ENCODE assay signal across 18 cellular contexts in genomic region chr17:2309338-2310143, GRCh38. TPM values are rescaled to one million over a fixed set of nuclear protein-coding genes. Genes with fewer than 3 reads are reported as not detected.
DNase-seq lines count a peak whose midpoint lies in the region; ATAC-seq, FAIRE-seq and TF ChIP-seq lines count a peak whose summit lies in the region.
"Had no signal": no experiment of that assay in that cellular context is flagged by ENCODE, and none has a peak within 500 bp of the region (broad histone marks: within the 10 kb centered on the region; RNA-seq: fewer than 3 reads in every experiment).

No MANE protein-coding gene starts in this region.

- H3K9ac ChIP-seq in SK-N-MC (ENCODE audit: insufficient read length): no peak overlapping the region

- H3K27ac ChIP-seq in SK-N-MC: peak overlapping the region; percentile 50; the same call in 1 of the 2 replicates
- H3K27ac ChIP-seq in pancreas: peak overlapping the region in 3 of 4 donors; percentile 30 to 65 (median 53)
- no peak overlapping the region for H3K27ac ChIP-seq in naive thymus-derived CD4-positive, alpha-beta T cell (ENCODE audit: low read depth, low read length)

- H3K27me3 ChIP-seq in pancreas: no peaks in the 10 kb centered on the region
- no peaks in the 10 kb centered on the region for H3K27me3 ChIP-seq in naive thymus-derived CD4-positive, alpha-beta T cell (ENCODE audit: control insufficient read depth in 2 of 2, insufficient read depth in 2 of 2, low read length in 2 of 2)

- POLR2A ChIA-PET in naive thymus-derived CD4-positive, alpha-beta T cell (lab: Charles Lee): no interaction called here

- 22 to 32% methylated on average over 6 of the region's 6 CpGs for WGBS in pancreas, 2 donors

- no peak for DNase-seq in activated T-cell treated with anti-CD3 and anti-CD28 coated beads, Interleukin-2, amount 50 U/mL, for 72 hours
- no peak for DNase-seq in activated T-cell treated with anti-CD3 and anti-CD28 coated beads, Interleukin-2, amount 50 U/mL, for 48 hours
- DNase-seq in SK-N-MC (ENCODE audit: low read depth, low spot score) (no peak), fibroblast of peridontal ligament (ENCODE audit: extremely low read depth) (peak; percentile 40), pancreas (peak in 4 of 6 donors; percentile 45 to 76 (median 65)), NCI-H146 treated with DMSO at 0.1 percent for 48 hours (lab: John Stamatoyannopoulos, UW; ENCODE audit: unreplicated experiment) (no peak), mucosa of gallbladder (ENCODE audit: low spot score) (no peak)
- no peak for DNase-seq in naive thymus-derived CD4-positive, alpha-beta T cell
- DNase-seq: activated CD8-positive, alpha-beta T cell treated with anti-CD3 and anti-CD28 coated beads, Interleukin-2, amount 10 ng/mL, durations not matched to agents 7 days and 5 days; activated naive CD8-positive, alpha-beta T cell treated with anti-CD3 and anti-CD28 coated beads, Interleukin-2, amount 50 U/mL, for 24 hours; C1 segment of cervical spinal cord; glutamatergic neuron; NCI-H1436 treated with DMSO at 0.1 percent for 48 hours; trophoblast cell had no signal

- H3K4me3 Mint-ChIP-seq in activated T-cell treated with anti-CD3 and anti-CD28 coated beads, Interleukin-2, amount 50 U/mL, for 72 hours: no peak overlapping the region
- H3K4me3 Mint-ChIP-seq in naive thymus-derived CD4-positive, alpha-beta T cell: no peak overlapping the region
- H3K4me3 Mint-ChIP-seq: activated CD8-positive, alpha-beta T cell treated with anti-CD3 and anti-CD28 coated beads, Interleukin-2, amount 10 ng/mL, durations not matched to agents 7 days and 5 days; activated naive CD8-positive, alpha-beta T cell treated with anti-CD3 and anti-CD28 coated beads, Interleukin-2, amount 50 U/mL, for 24 hours; stimulated activated memory B cell treated with anti-CD40 and anti-IgM and Interleukin-4, amounts not matched to agents 10 μg/mL and 1 μg/mL and 100 μg/mL, for 72 hours had no signal

- intact Hi-C loops in pancreas (cut with DNase I): no loop called here
- intact Hi-C loops in naive thymus-derived CD4-positive, alpha-beta T cell (cut with micrococcal nuclease): loop anchor here in 1 of 2 donors (10.0 kb wide), 1 partner anchor 665 kb away; the partner anchor contains the start of genes RILP and SCARF1

- FAIRE-seq in pancreas (lab: Jason Lieb, UNC): no peak
- FAIRE-seq: endometrium had no signal

- no peaks in the 10 kb centered on the region for H3K9me3 Mint-ChIP-seq in activated T-cell treated with anti-CD3 and anti-CD28 coated beads, Interleukin-2, amount 50 U/mL, for 72 hours
- no peaks in the 10 kb centered on the region for H3K9me3 Mint-ChIP-seq in naive thymus-derived CD4-positive, alpha-beta T cell
- H3K9me3 Mint-ChIP-seq: activated naive CD8-positive, alpha-beta T cell treated with anti-CD3 and anti-CD28 coated beads, Interleukin-2, amount 50 U/mL, for 24 hours; activated T-helper 2 cell treated with anti-CD3 and anti-CD28 coated beads, Interferon-gamma antibody, Interleukin-2, Interleukin-4, amounts not matched to agents 10 μg/mL and 5 μg/mL and 100 μg/mL, durations not matched to agents 14 hours and 24 hours and 36 hours; stimulated activated memory B cell treated with anti-CD40 and anti-IgM and Interleukin-4, amounts not matched to agents 10 μg/mL and 1 μg/mL and 100 μg/mL, for 72 hours had no signal

- H3K36me3 Mint-ChIP-seq in activated T-cell treated with anti-CD3 and anti-CD28 coated beads, Interleukin-2, amount 50 U/mL, for 72 hours (ENCODE audit: insufficient read depth in 2 of 2): peaks cover 2 to 9% of the 10 kb centered on the region in 2 donors
- H3K36me3 Mint-ChIP-seq in naive thymus-derived CD4-positive, alpha-beta T cell: peaks cover 0 to 15% (median 0%) of the 10 kb centered on the region in 5 donors
- H3K36me3 Mint-ChIP-seq: stimulated activated memory B cell treated with anti-CD40 and anti-IgM and Interleukin-4, amounts not matched to agents 10 μg/mL and 1 μg/mL and 100 μg/mL, for 72 hours had no signal

- peaks cover 27% of the 10 kb centered on the region for H3K4me1 Mint-ChIP-seq in activated T-cell treated with anti-CD3 and anti-CD28 coated beads, Interleukin-2, amount 50 U/mL, for 72 hours (ENCODE audit: low read depth)
- peaks cover 16 to 25% (median 22%) of the 10 kb centered on the region in 7 donors for H3K4me1 Mint-ChIP-seq in naive thymus-derived CD4-positive, alpha-beta T cell

- H3K36me3 ChIP-seq in SK-N-MC (ENCODE audit: insufficient read depth, low read length) (no peaks in the 10 kb centered on the region), pancreas (no peaks in the 10 kb centered on the region)
- H3K36me3 ChIP-seq in naive thymus-derived CD4-positive, alpha-beta T cell (ENCODE audit: control insufficient read depth in 2 of 3, insufficient read depth in 3 of 3, low read length in 3 of 3): no peaks in the 10 kb centered on the region
- H3K36me3 ChIP-seq: HAP-1 had no signal

- TF ChIP-seq CTCF in pancreas (IDR thresholded peaks at IDR 0.05): no peak

- peak overlapping the region; percentile 71 for H3K27ac Mint-ChIP-seq in activated T-cell treated with anti-CD3 and anti-CD28 coated beads, Interleukin-2, amount 50 U/mL, for 72 hours
- no peak overlapping the region for H3K27ac Mint-ChIP-seq in naive thymus-derived CD4-positive, alpha-beta T cell
- H3K27ac Mint-ChIP-seq: activated CD8-positive, alpha-beta T cell treated with anti-CD3 and anti-CD28 coated beads, Interleukin-2, amount 10 ng/mL, durations not matched to agents 7 days and 5 days; activated naive CD8-positive, alpha-beta T cell treated with anti-CD3 and anti-CD28 coated beads, Interleukin-2, amount 50 U/mL, for 24 hours; activated T-helper 2 cell treated with anti-CD3 and anti-CD28 coated beads, Interferon-gamma antibody, Interleukin-2, Interleukin-4, amounts not matched to agents 10 μg/mL and 5 μg/mL and 100 μg/mL, durations not matched to agents 14 hours and 24 hours and 36 hours; stimulated activated memory B cell treated with anti-CD40 and anti-IgM and Interleukin-4, amounts not matched to agents 10 μg/mL and 1 μg/mL and 100 μg/mL, for 72 hours had no signal

- no peaks in the 10 kb centered on the region for H3K9me3 ChIP-seq in SK-N-MC (ENCODE audit: low read depth, low read length)
- no peaks in the 10 kb centered on the region for H3K9me3 ChIP-seq in pancreas
- H3K9me3 ChIP-seq in naive thymus-derived CD4-positive, alpha-beta T cell (ENCODE audit: control insufficient read depth in 2 of 3, low read length in 3 of 3): no peaks in the 10 kb centered on the region
- H3K9me3 ChIP-seq: HAP-1 had no signal

- H3K4me1 ChIP-seq in pancreas: peaks cover 5 to 12% (median 8%) of the 10 kb centered on the region in 3 donors
- no peaks in the 10 kb centered on the region for H3K4me1 ChIP-seq in naive thymus-derived CD4-positive, alpha-beta T cell (ENCODE audit: control insufficient read depth in 2 of 2, insufficient read depth in 2 of 2, low read length in 2 of 2)

- CTCF ChIA-PET in naive thymus-derived CD4-positive, alpha-beta T cell (lab: Charles Lee): no interaction called here

- H3K4me3 ChIP-seq in SK-N-MC (no peak overlapping the region), pancreas (no peak overlapping the region)
- no peak overlapping the region for H3K4me3 ChIP-seq in naive thymus-derived CD4-positive, alpha-beta T cell (ENCODE audit: low read length)
- H3K4me3 ChIP-seq: HAP-1 had no signal

- ATAC-seq in activated T-cell treated with anti-CD3 and anti-CD28 coated beads, Interleukin-2, amount 50 U/mL, for 72 hours (replicated peaks in 1 of 2): no peak
- ATAC-seq in pancreas: peak; percentile 87 to 91 (median 90)
- ATAC-seq in naive thymus-derived CD4-positive, alpha-beta T cell: no peak
- ATAC-seq: activated CD8-positive, alpha-beta T cell treated with anti-CD3 and anti-CD28 coated beads, Interleukin-2, amount 10 ng/mL, durations not matched to agents 7 days and 5 days; activated naive CD8-positive, alpha-beta T cell treated with anti-CD3 and anti-CD28 coated beads, Interleukin-2, amount 50 U/mL, for 24 hours; stimulated activated memory B cell treated with anti-CD40 and anti-IgM and Interleukin-4, amounts not matched to agents 10 μg/mL and 1 μg/mL and 100 μg/mL, for 72 hours had no signal

- no peaks in the 10 kb centered on the region for H3K27me3 Mint-ChIP-seq in activated T-cell treated with anti-CD3 and anti-CD28 coated beads, Interleukin-2, amount 50 U/mL, for 72 hours (ENCODE audit: low read depth)
- H3K27me3 Mint-ChIP-seq in naive thymus-derived CD4-positive, alpha-beta T cell: no peaks in the 10 kb centered on the region
- H3K27me3 Mint-ChIP-seq: stimulated activated memory B cell treated with anti-CD40 and anti-IgM and Interleukin-4, amounts not matched to agents 10 μg/mL and 1 μg/mL and 100 μg/mL, for 72 hours had no signal

RNA-seq across cellular contexts. Expression of gene SRR, which starts 5.8 kb away (rescaled TPM):
- 10 to 100 TPM; 20.9 to 26.8 TPM for total RNA-seq in activated T-cell treated with anti-CD3 and anti-CD28 coated beads, Interleukin-2, amount 50 U/mL, for 72 hours
- total RNA-seq in pancreas (1 to 10 TPM; 5.1 to 9.9 (median 5.3) TPM), mucosa of gallbladder (9.8 TPM)
- polyA plus RNA-seq in pancreas: 1 to 10 TPM; 2.0 to 3.8 TPM
- 10 to 100 TPM in 1 of 5 experiments, 1 to 10 TPM in 4; 3.1 to 16.0 (median 8.3) TPM for total RNA-seq in naive thymus-derived CD4-positive, alpha-beta T cell
- 1 to 10 TPM; 5.2 to 9.6 TPM for polyA plus RNA-seq in naive thymus-derived CD4-positive, alpha-beta T cell

RNA-seq across cellular contexts. Expression of gene SMG6, which starts 6.0 kb away (rescaled TPM):
- 10 to 100 TPM; 47.3 to 54.1 TPM for total RNA-seq in activated T-cell treated with anti-CD3 and anti-CD28 coated beads, Interleukin-2, amount 50 U/mL, for 72 hours
- total RNA-seq in pancreas (10 to 100 TPM in 4 of 6 donors, 1 to 10 TPM in 2; 8.4 to 17.0 (median 10.8) TPM), mucosa of gallbladder (36.9 TPM)
- 10 to 100 TPM; 16.3 to 19.8 TPM for polyA plus RNA-seq in pancreas
- 10 to 100 TPM; 45.6 to 65.3 (median 55.8) TPM for total RNA-seq in naive thymus-derived CD4-positive, alpha-beta T cell
- 10 to 100 TPM in 1 of 2 donors, 1 to 10 TPM in 1; 8.6 to 14.0 TPM for polyA plus RNA-seq in naive thymus-derived CD4-positive, alpha-beta T cell

RNA-seq across cellular contexts. Expression of gene TSR1, which starts 26.7 kb away (rescaled TPM):
- 10 to 100 TPM; 36.4 to 38.2 TPM for total RNA-seq in activated T-cell treated with anti-CD3 and anti-CD28 coated beads, Interleukin-2, amount 50 U/mL, for 72 hours
- total RNA-seq in pancreas (10 to 100 TPM in 4 of 6 donors, 1 to 10 TPM in 2; 8.3 to 17.3 (median 13.6) TPM), mucosa of gallbladder (18.8 TPM)
- polyA plus RNA-seq in pancreas: 10 to 100 TPM; 10.7 to 10.8 TPM
- total RNA-seq in naive thymus-derived CD4-positive, alpha-beta T cell: 10 to 100 TPM; 22.9 to 42.8 (median 30.0) TPM
- polyA plus RNA-seq in naive thymus-derived CD4-positive, alpha-beta T cell: 10 to 100 TPM; 13.1 to 21.6 TPM

RNA-seq across cellular contexts. Expression of gene SGSM2, which starts 27.8 kb away (rescaled TPM):
- total RNA-seq in activated T-cell treated with anti-CD3 and anti-CD28 coated beads, Interleukin-2, amount 50 U/mL, for 72 hours: 10 to 100 TPM; 40.8 to 57.5 TPM
- total RNA-seq in pancreas: 10 to 100 TPM; 17.6 to 34.6 (median 24.5) TPM
- polyA plus RNA-seq in pancreas: 100 to 1,000 TPM; 152 to 153 TPM
- 69.8 TPM for total RNA-seq in mucosa of gallbladder
- 100 to 1,000 TPM in 4 of 5 experiments, 10 to 100 TPM in 1; 70.8 to 151 (median 138) TPM for total RNA-seq in naive thymus-derived CD4-positive, alpha-beta T cell
- 10 to 100 TPM in 1 of 2 donors, 1 to 10 TPM in 1; 9.4 to 22.7 TPM for polyA plus RNA-seq in naive thymus-derived CD4-positive, alpha-beta T cell

Comparison
In these comparisons a context has a peak if more than half of its experiments do, and no peak if none do; other contexts are left out.
1. ATAC-seq: peak in pancreas (4 of 4); none in activated T-cell treated with anti-CD3 and anti-CD28 coated beads, Interleukin-2, amount 50 U/mL, for 72 hours (0 of 2) and naive thymus-derived CD4-positive, alpha-beta T cell (single experiment).
2. DNase-seq: peak in fibroblast of peridontal ligament (single experiment) and pancreas (4 of 6); none in activated T-cell treated with anti-CD3 and anti-CD28 coated beads, Interleukin-2, amount 50 U/mL, for 72 hours (0 of 2), activated T-cell treated with anti-CD3 and anti-CD28 coated beads, Interleukin-2, amount 50 U/mL, for 48 hours (0 of 2), SK-N-MC (single experiment), NCI-H146 treated with DMSO at 0.1 percent for 48 hours (single experiment), mucosa of gallbladder (single experiment) and naive thymus-derived CD4-positive, alpha-beta T cell (0 of 9).